In genomic region chr7:133489906-133490305, GRCh38 we compare ENCODE assay signal across 20 cellular contexts.
A peak's percentile ranks its signal among the peaks of the same experiment; 100 is the strongest.
DNase-seq lines count a peak whose midpoint lies in the region; ATAC-seq and TF ChIP-seq lines count a peak whose summit lies in the region.
"Had no signal": no experiment of that assay in that cellular context is flagged by ENCODE, and none has a peak within 500 bp of the region (broad histone marks: within the 10 kb centered on the region; RNA-seq: fewer than 3 reads in every experiment).

No MANE protein-coding gene starts in this region.

- no peaks in the 10 kb centered on the region for H3F3A ChIP-seq in GM23338 (replicated peaks; ENCODE audit: low read depth)

- H3K4me2 ChIP-seq in GM23338 = no peak overlapping the region
- H3K4me2 ChIP-seq: PC-9 had no signal

- H3K4me3 ChIP-seq in GM23338 (no peak overlapping the region), epithelial cell of esophagus (ENCODE audit: low read length) (no peak overlapping the region)
- H3K4me3 ChIP-seq in naive thymus-derived CD4-positive, alpha-beta T cell (ENCODE audit: low read length) = no peak overlapping the region
- H3K4me3 ChIP-seq: MG63, PC-9 had no signal

- H3K36me3 ChIP-seq in GM23338 (ENCODE audit: insufficient read depth) = no peaks in the 10 kb centered on the region
- no peaks in the 10 kb centered on the region for H3K36me3 ChIP-seq in naive thymus-derived CD4-positive, alpha-beta T cell (ENCODE audit: control insufficient read depth in 2 of 3, insufficient read depth in 3 of 3, low read length in 3 of 3)
- H3K36me3 ChIP-seq: MG63 had no signal

- POLR2A ChIA-PET in naive thymus-derived CD4-positive, alpha-beta T cell (lab: Charles Lee) = no interaction called here

- H3K27ac ChIP-seq in GM23338 (ENCODE audit: low read depth) = peak overlapping the region; percentile 68; the same call in 1 of the 2 replicates
- no peak overlapping the region for H3K27ac ChIP-seq in naive thymus-derived CD4-positive, alpha-beta T cell (ENCODE audit: low read depth, low read length)
- H3K27ac ChIP-seq: C4-2B, PC-9, RWPE1 had no signal

- TF ChIP-seq CTCF in GM23338 (conservative IDR thresholded peaks at IDR 0.05; ENCODE audit: low read depth in 2 of 2) (no peak), epithelial cell of esophagus (IDR thresholded peaks at IDR 0.05; ENCODE audit: insufficient read depth, low read depth, low read length, missing control alignments) (no peak), progenitor cell of endocrine pancreas (IDR thresholded peaks at IDR 0.05; ENCODE audit: unreplicated experiment) (no peak), omental fat pad (IDR thresholded peaks at IDR 0.05) (no peak)

- no peaks in the 10 kb centered on the region for H3K4me1 ChIP-seq in GM23338 (ENCODE audit: insufficient read depth)
- no peaks in the 10 kb centered on the region for H3K4me1 ChIP-seq in naive thymus-derived CD4-positive, alpha-beta T cell (ENCODE audit: control insufficient read depth in 2 of 2, insufficient read depth in 2 of 2, low read length in 2 of 2)

- H3K4me1 Mint-ChIP-seq in GM23338 (no peaks in the 10 kb centered on the region), progenitor cell of endocrine pancreas (ENCODE audit: low read depth) (no peaks in the 10 kb centered on the region)
- H3K4me1 Mint-ChIP-seq in activated naive CD4-positive, alpha-beta T cell treated with anti-CD3 and anti-CD28 coated beads, Interleukin-2, amount 10 ng/mL, durations not matched to agents 7 days and 5 days = peaks cover 13% of the 10 kb centered on the region
- H3K4me1 Mint-ChIP-seq in naive thymus-derived CD4-positive, alpha-beta T cell = peaks cover 0 to 27% (median 15%) of the 10 kb centered on the region in 7 donors

- ATAC-seq in GM23338 (peak; percentile 82), omental fat pad (ENCODE audit: low FRiP score) (no peak)
- ATAC-seq in naive thymus-derived CD4-positive, alpha-beta T cell = no peak

- H3K36me3 Mint-ChIP-seq in GM23338 (ENCODE audit: low read depth) (no peaks in the 10 kb centered on the region), progenitor cell of endocrine pancreas (ENCODE audit: insufficient read depth) (peaks cover 11% of the 10 kb centered on the region)
- H3K36me3 Mint-ChIP-seq in activated naive CD4-positive, alpha-beta T cell treated with anti-CD3 and anti-CD28 coated beads, Interleukin-2, amount 10 ng/mL, durations not matched to agents 7 days and 5 days = peaks cover 8% of the 10 kb centered on the region
- H3K36me3 Mint-ChIP-seq in naive thymus-derived CD4-positive, alpha-beta T cell = peaks cover 12 to 48% (median 41%) of the 10 kb centered on the region in 5 donors

- H2AFZ ChIP-seq in GM23338 = no peak overlapping the region
- H2AFZ ChIP-seq: PC-9 had no signal

- H3K4me3 Mint-ChIP-seq in GM23338 (no peak overlapping the region), progenitor cell of endocrine pancreas (ENCODE audit: low read depth) (no peak overlapping the region)
- H3K4me3 Mint-ChIP-seq in activated naive CD4-positive, alpha-beta T cell treated with anti-CD3 and anti-CD28 coated beads, Interleukin-2, amount 10 ng/mL, durations not matched to agents 7 days and 5 days = no peak overlapping the region
- no peak overlapping the region for H3K4me3 Mint-ChIP-seq in naive thymus-derived CD4-positive, alpha-beta T cell

- intact Hi-C loops in naive thymus-derived CD4-positive, alpha-beta T cell (cut with micrococcal nuclease) = no loop called here

- H3K27me3 Mint-ChIP-seq in GM23338 (ENCODE audit: insufficient read depth, low read depth, poor library complexity) (no peaks in the 10 kb centered on the region), progenitor cell of endocrine pancreas (no peaks in the 10 kb centered on the region)
- no peaks in the 10 kb centered on the region for H3K27me3 Mint-ChIP-seq in activated naive CD4-positive, alpha-beta T cell treated with anti-CD3 and anti-CD28 coated beads, Interleukin-2, amount 10 ng/mL, durations not matched to agents 7 days and 5 days
- H3K27me3 Mint-ChIP-seq in naive thymus-derived CD4-positive, alpha-beta T cell = no peaks in the 10 kb centered on the region

- H3K9me3 ChIP-seq in naive thymus-derived CD4-positive, alpha-beta T cell (ENCODE audit: control insufficient read depth in 2 of 3, low read length in 3 of 3) = no peaks in the 10 kb centered on the region
- H3K9me3 ChIP-seq: MG63 had no signal

- no peaks in the 10 kb centered on the region for H4K20me1 ChIP-seq in GM23338 (replicated peaks; ENCODE audit: insufficient read depth)

- H3K9me2 ChIP-seq in GM23338 (ENCODE audit: insufficient read depth) = no peaks in the 10 kb centered on the region

- no peaks in the 10 kb centered on the region for H3K79me2 ChIP-seq in GM23338 (replicated peaks; ENCODE audit: insufficient read depth)

- CTCF ChIA-PET in activated naive CD4-positive, alpha-beta T cell treated with anti-CD3 and anti-CD28 coated beads, Interleukin-2, amount 10 ng/mL, durations not matched to agents 7 days and 5 days (lab: Charles Lee) = interaction anchor here (1.1 kb wide), 1 partner anchor 9 kb away, joined by 3 read pairs; no protein-coding TSS in a partner anchor
- CTCF ChIA-PET in naive thymus-derived CD4-positive, alpha-beta T cell (lab: Charles Lee) = no interaction called here

- no peaks in the 10 kb centered on the region for H3K27me3 ChIP-seq in GM23338 (ENCODE audit: insufficient read depth)
- no peaks in the 10 kb centered on the region for H3K27me3 ChIP-seq in naive thymus-derived CD4-positive, alpha-beta T cell (ENCODE audit: control insufficient read depth in 2 of 2, insufficient read depth in 2 of 2, low read length in 2 of 2)
- H3K27me3 ChIP-seq: MG63 had no signal

- H3K9me3 Mint-ChIP-seq in GM23338 = no peaks in the 10 kb centered on the region
- H3K9me3 Mint-ChIP-seq in progenitor cell of endocrine pancreas (ENCODE audit: low read depth) = no peaks in the 10 kb centered on the region
- H3K9me3 Mint-ChIP-seq in activated naive CD4-positive, alpha-beta T cell treated with anti-CD3 and anti-CD28 coated beads, Interleukin-2, amount 10 ng/mL, durations not matched to agents 7 days and 5 days = no peaks in the 10 kb centered on the region
- peaks cover 0 to 5% (median 0%) of the 10 kb centered on the region in 11 donors for H3K9me3 Mint-ChIP-seq in naive thymus-derived CD4-positive, alpha-beta T cell

- peak; percentile 13 for DNase-seq in ELF-1 (ENCODE audit: low read depth, low spot score)
- peak; percentile 24 for DNase-seq in GM23338 (ENCODE audit: low spot score)
- DNase-seq in epithelial cell of esophagus (ENCODE audit: low read depth) = peak; percentile 30
- no peak for DNase-seq in progenitor cell of endocrine pancreas (ENCODE audit: low spot score, unreplicated experiment)
- DNase-seq in omental fat pad (ENCODE audit: low spot score) = no peak
- DNase-seq in activated naive CD4-positive, alpha-beta T cell treated with anti-CD3 and anti-CD28 coated beads, Interleukin-2, amount 10 ng/mL, durations not matched to agents 7 days and 5 days = no peak
- DNase-seq in naive thymus-derived CD4-positive, alpha-beta T cell = no peak
- DNase-seq: ACHN, DMS79, HCEC 1CT, IMR-90, MG63, NCI-H1048, NCI-H1436, NCI-H1930, NCI-H226, NCI-H524 had no signal

- H3K27ac Mint-ChIP-seq in GM23338 (peak overlapping the region; percentile 37; the same call in 1 of the 2 replicates), progenitor cell of endocrine pancreas (peak overlapping the region; percentile 41)
- no peak overlapping the region for H3K27ac Mint-ChIP-seq in activated naive CD4-positive, alpha-beta T cell treated with anti-CD3 and anti-CD28 coated beads, Interleukin-2, amount 10 ng/mL, durations not matched to agents 7 days and 5 days
- no peak overlapping the region for H3K27ac Mint-ChIP-seq in naive thymus-derived CD4-positive, alpha-beta T cell

TF ChIP-seq in GM23338, 12 proteins besides CTCF, POLR2A, EP300 and RAD21:
- TF ChIP-seq REST (IDR thresholded peaks at IDR 0.05; ENCODE audit: unreplicated experiment) = no peak
- no peak for TF ChIP-seq JUNB (IDR thresholded peaks at IDR 0.05; ENCODE audit: unreplicated experiment)
TF ChIP-seq in GM23338: peak in this region for 0.

Comparison
In these comparisons a context has a peak if more than half of its experiments do, and no peak if none do; other contexts are left out.
1. DNase-seq: peak in ELF-1 (single experiment), GM23338 (single experiment) and epithelial cell of esophagus (single experiment); none in progenitor cell of endocrine pancreas (single experiment), omental fat pad (single experiment), activated naive CD4-positive, alpha-beta T cell treated with anti-CD3 and anti-CD28 coated beads, Interleukin-2, amount 10 ng/mL, durations not matched to agents 7 days and 5 days (single experiment) and naive thymus-derived CD4-positive, alpha-beta T cell (0 of 9).
2. H3K27ac Mint-ChIP-seq: peak in GM23338 (single experiment) and progenitor cell of endocrine pancreas (single experiment); none in activated naive CD4-positive, alpha-beta T cell treated with anti-CD3 and anti-CD28 coated beads, Interleukin-2, amount 10 ng/mL, durations not matched to agents 7 days and 5 days (single experiment) and naive thymus-derived CD4-positive, alpha-beta T cell (0 of 9).